1 cellular context compared by ENCODE assay signal in the genomic region with DNA sequence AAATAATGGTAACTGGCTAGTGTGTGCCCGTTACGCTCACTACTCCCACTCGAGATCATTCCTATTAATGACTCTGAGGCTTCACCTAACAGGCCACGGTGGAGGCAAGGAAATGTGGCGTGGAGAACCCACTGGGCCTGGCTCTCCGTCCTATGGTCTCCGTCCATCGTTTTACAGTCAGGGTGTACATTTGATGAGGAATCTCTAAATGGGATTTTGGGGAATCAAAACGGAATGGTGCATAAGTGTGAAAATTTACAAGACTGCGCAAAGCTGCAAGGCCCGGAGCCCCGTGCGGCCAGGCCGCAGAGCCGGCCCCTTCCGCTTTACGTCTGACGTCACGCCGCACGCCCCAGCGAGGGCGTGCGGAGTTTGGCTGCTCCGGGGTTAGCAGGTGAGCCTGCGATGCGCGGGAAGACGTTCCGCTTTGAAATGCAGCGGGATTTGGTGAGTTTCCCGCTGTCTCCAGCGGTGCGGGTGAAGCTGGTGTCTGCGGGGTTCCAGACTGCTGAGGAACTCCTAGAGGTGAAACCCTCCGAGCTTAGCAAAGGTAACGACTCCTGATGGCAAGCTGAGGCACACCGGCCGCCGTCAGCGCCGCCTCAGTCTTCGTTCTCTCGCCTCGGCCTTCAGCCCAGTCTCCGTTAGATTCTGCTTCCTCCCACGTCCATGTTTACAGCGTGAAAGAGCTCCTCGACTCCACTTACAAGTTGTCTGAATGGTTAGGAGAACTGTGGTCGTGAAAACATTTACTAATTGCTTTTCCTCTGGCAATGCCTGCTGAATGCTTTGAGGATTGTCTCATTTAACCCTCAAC.
TF ChIP-seq lines count a peak whose summit lies in the region.

A gene (plus strand): TSS at position 364 of the 817 bp plus-strand sequence. CDS start 42 bp downstream, at position 406.

TF ChIP-seq in HepG2, 621 proteins besides CTCF, POLR2A, EP300 and RAD21 (continued from another document and continues in another):
- TF ChIP-seq, protein P1, sequence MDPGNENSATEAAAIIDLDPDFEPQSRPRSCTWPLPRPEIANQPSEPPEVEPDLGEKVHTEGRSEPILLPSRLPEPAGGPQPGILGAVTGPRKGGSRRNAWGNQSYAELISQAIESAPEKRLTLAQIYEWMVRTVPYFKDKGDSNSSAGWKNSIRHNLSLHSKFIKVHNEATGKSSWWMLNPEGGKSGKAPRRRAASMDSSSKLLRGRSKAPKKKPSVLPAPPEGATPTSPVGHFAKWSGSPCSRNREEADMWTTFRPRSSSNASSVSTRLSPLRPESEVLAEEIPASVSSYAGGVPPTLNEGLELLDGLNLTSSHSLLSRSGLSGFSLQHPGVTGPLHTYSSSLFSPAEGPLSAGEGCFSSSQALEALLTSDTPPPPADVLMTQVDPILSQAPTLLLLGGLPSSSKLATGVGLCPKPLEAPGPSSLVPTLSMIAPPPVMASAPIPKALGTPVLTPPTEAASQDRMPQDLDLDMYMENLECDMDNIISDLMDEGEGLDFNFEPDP (CRISPR knock-in tag; conservative IDR thresholded peaks at IDR 0.05) = 0 out of 2 replicates have a peak, but pooled peaks have one; percentile 70
- TF ChIP-seq, protein P2, sequence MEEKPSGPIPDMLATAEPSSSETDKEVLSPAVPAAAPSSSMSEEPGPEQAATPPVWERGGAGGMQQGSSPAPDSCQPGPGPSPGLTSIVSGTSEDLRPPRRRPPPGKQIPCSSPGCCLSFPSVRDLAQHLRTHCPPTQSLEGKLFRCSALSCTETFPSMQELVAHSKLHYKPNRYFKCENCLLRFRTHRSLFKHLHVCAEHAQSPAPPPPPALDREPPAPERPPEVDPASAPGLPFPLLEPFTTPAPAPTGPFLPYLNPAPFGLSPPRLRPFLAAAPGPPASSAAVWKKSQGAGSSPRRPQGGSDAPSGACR (CRISPR knock-in tag; IDR thresholded peaks at IDR 0.05) = peak; percentile 79
- TF ChIP-seq FOSL1 (CRISPR knock-in tag; IDR thresholded peaks at IDR 0.05; ENCODE audit: borderline replicate concordance) = peak; percentile 60
- TF ChIP-seq MLLT10 (CRISPR knock-in tag; IDR thresholded peaks at IDR 0.05) = no peak
- TF ChIP-seq TP53 (CRISPR knock-in tag; conservative IDR thresholded peaks at IDR 0.05) = peak; percentile 88; the same call in 1 of the 2 replicates
- TF ChIP-seq, protein P3, sequence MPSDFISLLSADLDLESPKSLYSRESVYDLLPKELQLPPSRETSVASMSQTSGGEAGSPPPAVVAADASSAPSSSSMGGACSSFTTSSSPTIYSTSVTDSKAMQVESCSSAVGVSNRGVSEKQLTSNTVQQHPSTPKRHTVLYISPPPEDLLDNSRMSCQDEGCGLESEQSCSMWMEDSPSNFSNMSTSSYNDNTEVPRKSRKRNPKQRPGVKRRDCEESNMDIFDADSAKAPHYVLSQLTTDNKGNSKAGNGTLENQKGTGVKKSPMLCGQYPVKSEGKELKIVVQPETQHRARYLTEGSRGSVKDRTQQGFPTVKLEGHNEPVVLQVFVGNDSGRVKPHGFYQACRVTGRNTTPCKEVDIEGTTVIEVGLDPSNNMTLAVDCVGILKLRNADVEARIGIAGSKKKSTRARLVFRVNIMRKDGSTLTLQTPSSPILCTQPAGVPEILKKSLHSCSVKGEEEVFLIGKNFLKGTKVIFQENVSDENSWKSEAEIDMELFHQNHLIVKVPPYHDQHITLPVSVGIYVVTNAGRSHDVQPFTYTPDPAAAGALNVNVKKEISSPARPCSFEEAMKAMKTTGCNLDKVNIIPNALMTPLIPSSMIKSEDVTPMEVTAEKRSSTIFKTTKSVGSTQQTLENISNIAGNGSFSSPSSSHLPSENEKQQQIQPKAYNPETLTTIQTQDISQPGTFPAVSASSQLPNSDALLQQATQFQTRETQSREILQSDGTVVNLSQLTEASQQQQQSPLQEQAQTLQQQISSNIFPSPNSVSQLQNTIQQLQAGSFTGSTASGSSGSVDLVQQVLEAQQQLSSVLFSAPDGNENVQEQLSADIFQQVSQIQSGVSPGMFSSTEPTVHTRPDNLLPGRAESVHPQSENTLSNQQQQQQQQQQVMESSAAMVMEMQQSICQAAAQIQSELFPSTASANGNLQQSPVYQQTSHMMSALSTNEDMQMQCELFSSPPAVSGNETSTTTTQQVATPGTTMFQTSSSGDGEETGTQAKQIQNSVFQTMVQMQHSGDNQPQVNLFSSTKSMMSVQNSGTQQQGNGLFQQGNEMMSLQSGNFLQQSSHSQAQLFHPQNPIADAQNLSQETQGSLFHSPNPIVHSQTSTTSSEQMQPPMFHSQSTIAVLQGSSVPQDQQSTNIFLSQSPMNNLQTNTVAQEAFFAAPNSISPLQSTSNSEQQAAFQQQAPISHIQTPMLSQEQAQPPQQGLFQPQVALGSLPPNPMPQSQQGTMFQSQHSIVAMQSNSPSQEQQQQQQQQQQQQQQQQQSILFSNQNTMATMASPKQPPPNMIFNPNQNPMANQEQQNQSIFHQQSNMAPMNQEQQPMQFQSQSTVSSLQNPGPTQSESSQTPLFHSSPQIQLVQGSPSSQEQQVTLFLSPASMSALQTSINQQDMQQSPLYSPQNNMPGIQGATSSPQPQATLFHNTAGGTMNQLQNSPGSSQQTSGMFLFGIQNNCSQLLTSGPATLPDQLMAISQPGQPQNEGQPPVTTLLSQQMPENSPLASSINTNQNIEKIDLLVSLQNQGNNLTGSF (CRISPR knock-in tag; IDR thresholded peaks at IDR 0.05) = peak; percentile 98
- TF ChIP-seq, protein P4, sequence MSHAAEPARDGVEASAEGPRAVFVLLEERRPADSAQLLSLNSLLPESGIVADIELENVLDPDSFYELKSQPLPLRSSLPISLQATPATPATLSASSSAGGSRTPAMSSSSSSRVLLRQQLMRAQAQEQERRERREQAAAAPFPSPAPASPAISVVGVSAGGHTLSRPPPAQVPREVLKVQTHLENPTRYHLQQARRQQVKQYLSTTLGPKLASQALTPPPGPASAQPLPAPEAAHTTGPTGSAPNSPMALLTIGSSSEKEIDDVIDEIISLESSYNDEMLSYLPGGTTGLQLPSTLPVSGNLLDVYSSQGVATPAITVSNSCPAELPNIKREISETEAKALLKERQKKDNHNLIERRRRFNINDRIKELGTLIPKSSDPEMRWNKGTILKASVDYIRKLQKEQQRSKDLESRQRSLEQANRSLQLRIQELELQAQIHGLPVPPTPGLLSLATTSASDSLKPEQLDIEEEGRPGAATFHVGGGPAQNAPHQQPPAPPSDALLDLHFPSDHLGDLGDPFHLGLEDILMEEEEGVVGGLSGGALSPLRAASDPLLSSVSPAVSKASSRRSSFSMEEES (CRISPR knock-in tag; IDR thresholded peaks at IDR 0.05) = peak; percentile 87
- TF ChIP-seq BRD4 (CRISPR knock-in tag; IDR thresholded peaks at IDR 0.05) = peak; percentile 86
- no peak; the same call in 1 of the 2 replicates for TF ChIP-seq CC2D1A (CRISPR knock-in tag; IDR thresholded peaks at IDR 0.05)
- TF ChIP-seq ZNF562 (CRISPR knock-in tag; IDR thresholded peaks at IDR 0.05; ENCODE audit: borderline replicate concordance) = peak; percentile 57; the same call in 1 of the 2 replicates
- TF ChIP-seq, protein P5, sequence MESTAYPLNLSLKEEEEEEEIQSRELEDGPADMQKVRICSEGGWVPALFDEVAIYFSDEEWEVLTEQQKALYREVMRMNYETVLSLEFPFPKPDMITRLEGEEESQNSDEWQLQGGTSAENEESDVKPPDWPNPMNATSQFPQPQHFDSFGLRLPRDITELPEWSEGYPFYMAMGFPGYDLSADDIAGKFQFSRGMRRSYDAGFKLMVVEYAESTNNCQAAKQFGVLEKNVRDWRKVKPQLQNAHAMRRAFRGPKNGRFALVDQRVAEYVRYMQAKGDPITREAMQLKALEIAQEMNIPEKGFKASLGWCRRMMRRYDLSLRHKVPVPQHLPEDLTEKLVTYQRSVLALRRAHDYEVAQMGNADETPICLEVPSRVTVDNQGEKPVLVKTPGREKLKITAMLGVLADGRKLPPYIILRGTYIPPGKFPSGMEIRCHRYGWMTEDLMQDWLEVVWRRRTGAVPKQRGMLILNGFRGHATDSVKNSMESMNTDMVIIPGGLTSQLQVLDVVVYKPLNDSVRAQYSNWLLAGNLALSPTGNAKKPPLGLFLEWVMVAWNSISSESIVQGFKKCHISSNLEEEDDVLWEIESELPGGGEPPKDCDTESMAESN (CRISPR knock-in tag; conservative IDR thresholded peaks at IDR 0.05) = peak; percentile 80
- TF ChIP-seq ZSCAN22 (CRISPR knock-in tag; IDR thresholded peaks at IDR 0.05) = peak; percentile 67; the same call in 1 of the 2 replicates
- TF ChIP-seq REPIN1 (CRISPR knock-in tag; IDR thresholded peaks at IDR 0.05; ENCODE audit: borderline replicate concordance, low read depth) = peak; percentile 89
- TF ChIP-seq ZNF841 (CRISPR knock-in tag; IDR thresholded peaks at IDR 0.05; ENCODE audit: borderline replicate concordance) = peak; percentile 75
- TF ChIP-seq ZFY (CRISPR knock-in tag; IDR thresholded peaks at IDR 0.05) = peak; percentile 99
- no peak; the same call in 1 of the 2 replicates for TF ChIP-seq HOXA9 (CRISPR knock-in tag; IDR thresholded peaks at IDR 0.05; ENCODE audit: borderline replicate concordance)
- no peak; the same call in 1 of the 2 replicates for TF ChIP-seq SAFB2 (CRISPR knock-in tag; IDR thresholded peaks at IDR 0.05; ENCODE audit: borderline replicate concordance, low read depth)
- TF ChIP-seq MIER2 (CRISPR knock-in tag; IDR thresholded peaks at IDR 0.05) = peak; percentile 21; the same call in 1 of the 2 replicates
- TF ChIP-seq, protein P6, sequence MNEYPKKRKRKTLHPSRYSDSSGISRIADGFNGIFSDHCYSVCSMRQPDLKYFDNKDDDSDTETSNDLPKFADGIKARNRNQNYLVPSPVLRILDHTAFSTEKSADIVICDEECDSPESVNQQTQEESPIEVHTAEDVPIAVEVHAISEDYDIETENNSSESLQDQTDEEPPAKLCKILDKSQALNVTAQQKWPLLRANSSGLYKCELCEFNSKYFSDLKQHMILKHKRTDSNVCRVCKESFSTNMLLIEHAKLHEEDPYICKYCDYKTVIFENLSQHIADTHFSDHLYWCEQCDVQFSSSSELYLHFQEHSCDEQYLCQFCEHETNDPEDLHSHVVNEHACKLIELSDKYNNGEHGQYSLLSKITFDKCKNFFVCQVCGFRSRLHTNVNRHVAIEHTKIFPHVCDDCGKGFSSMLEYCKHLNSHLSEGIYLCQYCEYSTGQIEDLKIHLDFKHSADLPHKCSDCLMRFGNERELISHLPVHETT (CRISPR knock-in tag; conservative IDR thresholded peaks at IDR 0.05) = peak; percentile 71; the same call in 1 of the 2 replicates
- TF ChIP-seq, protein P7, sequence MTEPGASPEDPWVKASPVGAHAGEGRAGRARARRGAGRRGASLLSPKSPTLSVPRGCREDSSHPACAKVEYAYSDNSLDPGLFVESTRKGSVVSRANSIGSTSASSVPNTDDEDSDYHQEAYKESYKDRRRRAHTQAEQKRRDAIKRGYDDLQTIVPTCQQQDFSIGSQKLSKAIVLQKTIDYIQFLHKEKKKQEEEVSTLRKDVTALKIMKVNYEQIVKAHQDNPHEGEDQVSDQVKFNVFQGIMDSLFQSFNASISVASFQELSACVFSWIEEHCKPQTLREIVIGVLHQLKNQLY (CRISPR knock-in tag; IDR thresholded peaks at IDR 0.05) = 0 out of 2 replicates have a peak, but pooled peaks have one; percentile 66
- TF ChIP-seq ZNF543 (CRISPR knock-in tag; IDR thresholded peaks at IDR 0.05) = peak; percentile 82
- TF ChIP-seq ZNF749 (CRISPR knock-in tag; IDR thresholded peaks at IDR 0.05; ENCODE audit: borderline replicate concordance) = peak; percentile 85; the same call in 1 of the 2 replicates
- TF ChIP-seq, protein P8, sequence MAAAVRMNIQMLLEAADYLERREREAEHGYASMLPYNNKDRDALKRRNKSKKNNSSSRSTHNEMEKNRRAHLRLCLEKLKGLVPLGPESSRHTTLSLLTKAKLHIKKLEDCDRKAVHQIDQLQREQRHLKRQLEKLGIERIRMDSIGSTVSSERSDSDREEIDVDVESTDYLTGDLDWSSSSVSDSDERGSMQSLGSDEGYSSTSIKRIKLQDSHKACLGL (CRISPR knock-in tag; IDR thresholded peaks at IDR 0.05) = peak; percentile 98
- peak; percentile 87 for TF ChIP-seq ZMYM2 (CRISPR knock-in tag; IDR thresholded peaks at IDR 0.05)
- TF ChIP-seq, protein P9, sequence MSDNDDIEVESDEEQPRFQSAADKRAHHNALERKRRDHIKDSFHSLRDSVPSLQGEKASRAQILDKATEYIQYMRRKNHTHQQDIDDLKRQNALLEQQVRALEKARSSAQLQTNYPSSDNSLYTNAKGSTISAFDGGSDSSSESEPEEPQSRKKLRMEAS (IDR thresholded peaks at IDR 0.05) = peak; percentile 98
- 0 out of 2 replicates have a peak, but pooled peaks have one; percentile 19 for TF ChIP-seq SIX4 (CRISPR knock-in tag; IDR thresholded peaks at IDR 0.05)
- TF ChIP-seq MXI1 (IDR thresholded peaks at IDR 0.05; ENCODE audit: borderline replicate concordance, low read depth, low read length) = peak; percentile 63; the same call in 1 of the 3 replicates
- TF ChIP-seq, protein P10, sequence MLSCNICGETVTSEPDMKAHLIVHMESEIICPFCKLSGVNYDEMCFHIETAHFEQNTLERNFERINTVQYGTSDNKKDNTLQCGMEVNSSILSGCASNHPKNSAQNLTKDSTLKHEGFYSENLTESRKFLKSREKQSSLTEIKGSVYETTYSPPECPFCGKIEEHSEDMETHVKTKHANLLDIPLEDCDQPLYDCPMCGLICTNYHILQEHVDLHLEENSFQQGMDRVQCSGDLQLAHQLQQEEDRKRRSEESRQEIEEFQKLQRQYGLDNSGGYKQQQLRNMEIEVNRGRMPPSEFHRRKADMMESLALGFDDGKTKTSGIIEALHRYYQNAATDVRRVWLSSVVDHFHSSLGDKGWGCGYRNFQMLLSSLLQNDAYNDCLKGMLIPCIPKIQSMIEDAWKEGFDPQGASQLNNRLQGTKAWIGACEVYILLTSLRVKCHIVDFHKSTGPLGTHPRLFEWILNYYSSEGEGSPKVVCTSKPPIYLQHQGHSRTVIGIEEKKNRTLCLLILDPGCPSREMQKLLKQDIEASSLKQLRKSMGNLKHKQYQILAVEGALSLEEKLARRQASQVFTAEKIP (CRISPR knock-in tag; IDR thresholded peaks at IDR 0.05; ENCODE audit: borderline replicate concordance) = no peak
- no peak; the same call in 1 of the 2 replicates for TF ChIP-seq GTF3A (CRISPR knock-in tag; conservative IDR thresholded peaks at IDR 0.05)
- peak; percentile 86 for TF ChIP-seq SP4 (CRISPR knock-in tag; IDR thresholded peaks at IDR 0.05)
- TF ChIP-seq ARHGAP35 (CRISPR knock-in tag; IDR thresholded peaks at IDR 0.05; ENCODE audit: borderline replicate concordance) = peak; percentile 92; the same call in 1 of the 2 replicates
- TF ChIP-seq IRF2 (CRISPR knock-in tag; IDR thresholded peaks at IDR 0.05) = peak; percentile 79
- TF ChIP-seq ZNF121 (CRISPR knock-in tag; IDR thresholded peaks at IDR 0.05) = no peak
- TF ChIP-seq RBM22 (optimal IDR thresholded peaks at IDR 0.05; ENCODE audit: low read length) = peak; percentile 18
- TF ChIP-seq ZNF816 (CRISPR knock-in tag; IDR thresholded peaks at IDR 0.05; ENCODE audit: borderline replicate concordance) = no peak; the same call in 1 of the 2 replicates
- peak; percentile 98; the same call in 1 of the 2 replicates for TF ChIP-seq ZNF430 (CRISPR knock-in tag; IDR thresholded peaks at IDR 0.05)
- TF ChIP-seq, protein P11, sequence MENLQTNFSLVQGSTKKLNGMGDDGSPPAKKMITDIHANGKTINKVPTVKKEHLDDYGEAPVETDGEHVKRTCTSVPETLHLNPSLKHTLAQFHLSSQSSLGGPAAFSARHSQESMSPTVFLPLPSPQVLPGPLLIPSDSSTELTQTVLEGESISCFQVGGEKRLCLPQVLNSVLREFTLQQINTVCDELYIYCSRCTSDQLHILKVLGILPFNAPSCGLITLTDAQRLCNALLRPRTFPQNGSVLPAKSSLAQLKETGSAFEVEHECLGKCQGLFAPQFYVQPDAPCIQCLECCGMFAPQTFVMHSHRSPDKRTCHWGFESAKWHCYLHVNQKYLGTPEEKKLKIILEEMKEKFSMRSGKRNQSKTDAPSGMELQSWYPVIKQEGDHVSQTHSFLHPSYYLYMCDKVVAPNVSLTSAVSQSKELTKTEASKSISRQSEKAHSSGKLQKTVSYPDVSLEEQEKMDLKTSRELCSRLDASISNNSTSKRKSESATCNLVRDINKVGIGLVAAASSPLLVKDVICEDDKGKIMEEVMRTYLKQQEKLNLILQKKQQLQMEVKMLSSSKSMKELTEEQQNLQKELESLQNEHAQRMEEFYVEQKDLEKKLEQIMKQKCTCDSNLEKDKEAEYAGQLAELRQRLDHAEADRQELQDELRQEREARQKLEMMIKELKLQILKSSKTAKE (CRISPR knock-in tag; IDR thresholded peaks at IDR 0.05; ENCODE audit: borderline replicate concordance) = no peak
